ENCODE assay signal across 22 cellular contexts in the genomic region with DNA sequence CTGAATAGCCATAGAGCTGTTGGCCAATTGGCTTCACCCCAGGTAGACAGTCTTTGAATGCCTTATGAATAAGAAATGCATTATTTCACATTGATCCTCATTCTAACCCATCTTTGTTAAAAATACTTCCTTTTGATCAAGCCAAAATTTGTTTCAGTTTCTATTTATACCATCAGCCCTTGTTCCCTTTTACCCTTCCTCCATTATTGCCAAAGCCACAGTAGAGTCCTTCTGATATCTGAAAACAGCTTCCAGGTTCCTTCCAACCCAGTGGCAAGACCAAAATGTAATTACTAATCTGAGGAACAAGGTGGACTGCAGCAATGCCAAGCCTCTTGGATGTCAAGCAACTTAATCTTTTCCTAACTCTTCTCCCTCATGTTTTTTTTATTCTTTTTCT.
"Had no signal": no experiment of that assay in that cellular context is flagged by ENCODE, and none has a peak within 500 bp of the region (broad histone marks: within the 10 kb centered on the region; RNA-seq: fewer than 3 reads in every experiment).

No MANE protein-coding gene starts in this region.

- H3K9me3 Mint-ChIP-seq: activated CD4-positive, alpha-beta memory T cell treated with anti-CD3 and anti-CD28 coated beads, Interleukin-2, amount 10 ng/mL, durations not matched to agents 7 days and 5 days; activated naive CD8-positive, alpha-beta T cell treated with anti-CD3 and anti-CD28 coated beads, Interleukin-2, amount 10 ng/mL, durations not matched to agents 7 days and 5 days; activated T-cell treated with anti-CD3 and anti-CD28 coated beads, Interleukin-2, amount 50 U/mL, for 72 hours; activated T-helper 2 cell treated with anti-CD3 and anti-CD28 coated beads, Interferon-gamma antibody, Interleukin-2, Interleukin-4, amounts not matched to agents 10 μg/mL and 5 μg/mL and 100 μg/mL, durations not matched to agents 14 hours and 24 hours and 36 hours had no signal

- H3K4me1 Mint-ChIP-seq: activated CD4-positive, alpha-beta memory T cell treated with anti-CD3 and anti-CD28 coated beads, Interleukin-2, amount 10 ng/mL, durations not matched to agents 7 days and 5 days; activated CD4-positive, alpha-beta T cell treated with anti-CD3 and anti-CD28 coated beads for 36 hours; activated naive CD8-positive, alpha-beta T cell treated with anti-CD3 and anti-CD28 coated beads, Interleukin-2, amount 10 ng/mL, durations not matched to agents 7 days and 5 days; T-cell had no signal

- H3K4me3 Mint-ChIP-seq: activated CD4-positive, alpha-beta memory T cell treated with anti-CD3 and anti-CD28 coated beads, Interleukin-2, amount 10 ng/mL, durations not matched to agents 7 days and 5 days; activated CD4-positive, alpha-beta T cell treated with anti-CD3 and anti-CD28 coated beads for 36 hours; activated naive CD8-positive, alpha-beta T cell treated with anti-CD3 and anti-CD28 coated beads, Interleukin-2, amount 10 ng/mL, durations not matched to agents 7 days and 5 days; activated T-cell treated with anti-CD3 and anti-CD28 coated beads, Interleukin-2, amount 50 U/mL, for 72 hours; T-cell had no signal

- H3K36me3 Mint-ChIP-seq: activated naive CD8-positive, alpha-beta T cell treated with anti-CD3 and anti-CD28 coated beads, Interleukin-2, amount 10 ng/mL, durations not matched to agents 7 days and 5 days; T-cell had no signal

- ATAC-seq: activated CD4-positive, alpha-beta T cell treated with anti-CD3 and anti-CD28 coated beads for 36 hours; activated T-cell treated with anti-CD3 and anti-CD28 coated beads, Interleukin-2, amount 50 U/mL, for 72 hours; T-cell had no signal

- H3K27ac Mint-ChIP-seq: activated CD4-positive, alpha-beta memory T cell treated with anti-CD3 and anti-CD28 coated beads, Interleukin-2, amount 10 ng/mL, durations not matched to agents 7 days and 5 days; activated CD4-positive, alpha-beta T cell treated with anti-CD3 and anti-CD28 coated beads for 36 hours; activated naive CD8-positive, alpha-beta T cell treated with anti-CD3 and anti-CD28 coated beads, Interleukin-2, amount 10 ng/mL, durations not matched to agents 7 days and 5 days; activated T-cell treated with anti-CD3 and anti-CD28 coated beads, Interleukin-2, amount 50 U/mL, for 72 hours; activated T-helper 2 cell treated with anti-CD3 and anti-CD28 coated beads, Interferon-gamma antibody, Interleukin-2, Interleukin-4, amounts not matched to agents 10 μg/mL and 5 μg/mL and 100 μg/mL, durations not matched to agents 14 hours and 24 hours and 36 hours; T-cell had no signal

- DNase-seq: activated CD4-positive, alpha-beta memory T cell treated with anti-CD3 and anti-CD28 coated beads, Interleukin-2, amount 10 ng/mL, durations not matched to agents 7 days and 5 days; activated CD4-positive, alpha-beta T cell treated with anti-CD3 and anti-CD28 coated beads for 36 hours; activated CD4-positive, alpha-beta T cell treated with anti-CD3 and anti-CD28 coated beads, Interleukin-2, amount 50 U/mL, for 1 hour; activated CD8-positive, alpha-beta memory T cell treated with anti-CD3 and anti-CD28 coated beads, Interleukin-2, amount 50 U/mL, for 4 hours; activated gamma-delta T cell treated with Interleukin-2 at 50 U/mL for 16 hours; activated naive CD4-positive, alpha-beta T cell treated with anti-CD3 and anti-CD28 coated beads, Interleukin-2, amount 50 U/mL, for 16 hours; activated naive CD8-positive, alpha-beta T cell treated with anti-CD3 and anti-CD28 coated beads, Interleukin-2, amount 10 ng/mL, durations not matched to agents 7 days and 5 days; activated T-cell treated with anti-CD3 and anti-CD28 coated beads, Interleukin-2, amount 50 U/mL, for 72 hours; aorta; central memory CD4-positive, alpha-beta T cell; Kasumi-1; KBM-7; NCI-H1436 treated with DMSO at 0.1 percent for 48 hours; NCI-H187; NCI-H510A treated with DMSO at 0.1 percent for 48 hours; NK-92 treated with Interleukin-12 subunit alpha and Interleukin-12 subunit beta, amount 100 ng/mL, for 24 hours; SIG-M5; T-cell; T-helper 2 cell; T1000; WERI-Rb-1 had no signal
